ENCODE assay signal across 12 cellular contexts in genomic region chr7:71480814-71481213, GRCh38.
"Had no signal": no experiment of that assay in that cellular context is flagged by ENCODE, and none has a peak within 500 bp of the region (broad histone marks: within the 10 kb centered on the region; RNA-seq: fewer than 3 reads in every experiment).

No MANE protein-coding gene starts in this region.

- H3K27me3 ChIP-seq: cardiac muscle cell, heart right ventricle, left lung, stomach had no signal

- DNase-seq: activated CD4-positive, alpha-beta T cell treated with anti-CD3 and anti-CD28 coated beads for 4 hours; activated CD8-positive, alpha-beta memory T cell treated with anti-CD3 and anti-CD28 coated beads, Interleukin-2, amount 50 U/mL, for 48 hours; activated CD8-positive, alpha-beta T cell treated with anti-CD3 and anti-CD28 coated beads, Interleukin-2, amount 10 ng/mL, durations not matched to agents 7 days and 5 days; activated naive CD4-positive, alpha-beta T cell; activated naive CD8-positive, alpha-beta T cell treated with anti-CD3 and anti-CD28 coated beads, Interleukin-2, amount 50 U/mL, for 24 hours; heart right ventricle; left lung; mesenchymal stem cell; nephron progenitor cell; stomach; WERI-Rb-1 had no signal

- H3K4me1 ChIP-seq: left lung, stomach had no signal

- ATAC-seq: activated CD8-positive, alpha-beta T cell treated with anti-CD3 and anti-CD28 coated beads, Interleukin-2, amount 10 ng/mL, durations not matched to agents 7 days and 5 days; activated naive CD8-positive, alpha-beta T cell treated with anti-CD3 and anti-CD28 coated beads, Interleukin-2, amount 50 U/mL, for 24 hours; left lung had no signal

- H3K4me1 Mint-ChIP-seq: activated naive CD8-positive, alpha-beta T cell treated with anti-CD3 and anti-CD28 coated beads, Interleukin-2, amount 50 U/mL, for 24 hours had no signal

- H3K27me3 Mint-ChIP-seq: activated naive CD8-positive, alpha-beta T cell treated with anti-CD3 and anti-CD28 coated beads, Interleukin-2, amount 50 U/mL, for 24 hours had no signal

- H3K4me3 Mint-ChIP-seq: activated CD8-positive, alpha-beta T cell treated with anti-CD3 and anti-CD28 coated beads, Interleukin-2, amount 10 ng/mL, durations not matched to agents 7 days and 5 days; activated naive CD8-positive, alpha-beta T cell treated with anti-CD3 and anti-CD28 coated beads, Interleukin-2, amount 50 U/mL, for 24 hours; nephron progenitor cell had no signal

- H3K9me3 ChIP-seq: heart right ventricle, left lung, stomach had no signal

- H3K27ac Mint-ChIP-seq: activated CD8-positive, alpha-beta T cell treated with anti-CD3 and anti-CD28 coated beads, Interleukin-2, amount 10 ng/mL, durations not matched to agents 7 days and 5 days; activated naive CD8-positive, alpha-beta T cell treated with anti-CD3 and anti-CD28 coated beads, Interleukin-2, amount 50 U/mL, for 24 hours; nephron progenitor cell had no signal

- H3K27ac ChIP-seq: cardiac muscle cell, heart right ventricle, left lung, stomach, WERI-Rb-1 had no signal
